ENCODE assay signal across 9 cellular contexts in genomic region chr10:28592953-28593352, GRCh38.
A peak's percentile ranks its signal among the peaks of the same experiment; 100 is the strongest.
DNase-seq lines count a peak whose midpoint lies in the region; ATAC-seq, FAIRE-seq and TF ChIP-seq lines count a peak whose summit lies in the region.
"Had no signal": no experiment of that assay in that cellular context is flagged by ENCODE, and none has a peak within 500 bp of the region (broad histone marks: within the 10 kb centered on the region; RNA-seq: fewer than 3 reads in every experiment).

No MANE protein-coding gene starts in this region.

- POLR2A ChIA-PET in CD4-positive, alpha-beta memory T cell (lab: Charles Lee; ENCODE audit: partially characterized antibody), result no interaction called here
- POLR2A ChIA-PET in K562 (lab: Yijun Ruan, JAX), result interaction anchor here (1.3 kb wide), 1 partner anchor 10 kb away, joined by 3 read pairs; no protein-coding TSS in a partner anchor

- no peak for FAIRE-seq in K562 (lab: Jason Lieb, UNC)

- no TSS peak for BruUV-seq in K562 (replicated peaks; lab: Mats Ljungman, UMichigan)

- TF ChIP-seq EP300 in K562 (IDR thresholded peaks at IDR 0.05; ENCODE audit: low read length), result peak; percentile 65

- no peaks in the 10 kb centered on the region for H3K27me3 Mint-ChIP-seq in CD4-positive, alpha-beta memory T cell

- H3K27ac Mint-ChIP-seq in CD4-positive, alpha-beta memory T cell, result peak overlapping the region in 5 of 7 donors; percentile 16 to 61 (median 57)

- H3K4me3 ChIP-seq in CD4-positive, alpha-beta memory T cell (ENCODE audit: low read length in 2 of 2), result no peak overlapping the region
- H3K4me3 ChIP-seq in K562, result no peak overlapping the region
- no peak overlapping the region for H3K4me3 ChIP-seq in mesendoderm (ENCODE audit: low read length)
- no peak overlapping the region for H3K4me3 ChIP-seq in SJCRH30

- H3K4me1 ChIP-seq in CD4-positive, alpha-beta memory T cell (ENCODE audit: insufficient read depth, low read length), result peaks cover 40% of the 10 kb centered on the region
- H3K4me1 ChIP-seq in K562 (replicated peaks in 1 of 2; ENCODE audit: control insufficient read depth in 2 of 2, insufficient read depth in 2 of 2, low read length in 2 of 2), result no peaks in the 10 kb centered on the region; a peak in 2 of 5 replicates
- H3K4me1 ChIP-seq in mesendoderm (ENCODE audit: control insufficient read depth, low read depth, low read length), result peaks cover 2% of the 10 kb centered on the region
- H3K4me1 ChIP-seq in SJCRH30, result no peaks in the 10 kb centered on the region; the same call in 1 of the 2 replicates

- WGBS in K562 (ENCODE audit: insufficient coverage, low coverage, missing lambda C conversion rate), result 100% methylated on average over 1 of the region's 1 CpG
- no CpG with 5 or more reads among the region's 1 CpG for WGBS in mesendoderm (ENCODE audit: extremely low coverage, insufficient coverage, low lambda C conversion rate)

- no peak overlapping the region for H3K56ac ChIP-seq in mesendoderm (ENCODE audit: low read length)

- no peak overlapping the region for H2BK15ac ChIP-seq in mesendoderm (replicated peaks; ENCODE audit: low read depth)

- no peak for TF ChIP-seq POLR2A in K562 (conservative IDR thresholded peaks at IDR 0.05)

- H3K9me1 ChIP-seq in K562 (ENCODE audit: control insufficient read depth, insufficient read depth, low read length), result peaks cover 3% of the 10 kb centered on the region

- no peak overlapping the region for H2AFZ ChIP-seq in K562 (ENCODE audit: low read depth, low read length)

- H4K8ac ChIP-seq in mesendoderm (ENCODE audit: low read depth, low read length), result no peak overlapping the region

- peaks cover 35 to 71% (median 57%) of the 10 kb centered on the region in 4 donors for H3K4me1 Mint-ChIP-seq in CD4-positive, alpha-beta memory T cell

- no peak for TF ChIP-seq RAD21 in K562 (CRISPR knock-in tag; conservative IDR thresholded peaks at IDR 0.05 in 1 of 2, IDR thresholded peaks at IDR 0.05 in 1 of 2)

- H2AK5ac ChIP-seq in mesendoderm (ENCODE audit: low read length), result no peak overlapping the region

- intact Hi-C loops in CD4-positive, alpha-beta memory T cell (cut with micrococcal nuclease), result loop anchor here (5.0 kb wide), 1 partner anchor 61 kb away; the partner anchor contains the start of gene WAC
- intact Hi-C loops in K562 (cut with micrococcal nuclease), result no loop called here

- no peak for DNase-seq in CD4-positive, alpha-beta memory T cell
- peak; percentile 71 for DNase-seq in LHCN-M2 (ENCODE audit: low read depth)
- peak; percentile 8 to 23 (median 18) for DNase-seq in K562 (ENCODE audit: extremely low read depth in 1 of 4, low spot score in 3 of 4)
- peak; percentile 68 for DNase-seq in mesendoderm
- no peak for DNase-seq in cerebellum (ENCODE audit: low spot score)
- no peak for DNase-seq in NAMALWA (ENCODE audit: low spot score)
- no peak for DNase-seq in SJCRH30

- H3K9me3 ChIP-seq in CD4-positive, alpha-beta memory T cell (ENCODE audit: control insufficient read depth in 1 of 2, low read length in 2 of 2), result no peaks in the 10 kb centered on the region
- H3K9me3 ChIP-seq in K562 (replicated peaks; ENCODE audit: control insufficient read depth, insufficient read depth, low read depth, low read length) (no peaks in the 10 kb centered on the region), SJCRH30 (replicated peaks) (no peaks in the 10 kb centered on the region)

- peaks cover 7% of the 10 kb centered on the region for H3K79me1 ChIP-seq in mesendoderm (ENCODE audit: low read length)

- CTCF ChIA-PET in CD4-positive, alpha-beta memory T cell (lab: Charles Lee; ENCODE audit: partially characterized antibody), result no interaction called here
- CTCF ChIA-PET in K562 (lab: Yijun Ruan, JAX; ENCODE audit: low intra/inter-chr PET ratio), result no interaction called here

- no peak overlapping the region for H3K27ac ChIP-seq in CD4-positive, alpha-beta memory T cell (ENCODE audit: low read depth, low read length)
- H3K27ac ChIP-seq in K562 (ENCODE audit: extremely low read depth, low read depth, low read length) (peak overlapping the region; percentile 8; the same call in 1 of the 3 replicates), mesendoderm (ENCODE audit: low read depth, low read length) (no peak overlapping the region), SJCRH30 (no peak overlapping the region)

- peak overlapping the region in 6 of 8 donors; percentile 10 to 61 (median 53) for H3K4me3 Mint-ChIP-seq in CD4-positive, alpha-beta memory T cell

- TF ChIP-seq CTCF in K562 (IDR thresholded peaks at IDR 0.05 in 2 of 3, conservative IDR thresholded peaks at IDR 0.05 in 1 of 3; ENCODE audit: insufficient read depth in 2 of 3, low read depth in 1 of 3, low read length in 3 of 3), result no peak

- H4K5ac ChIP-seq in mesendoderm (ENCODE audit: low read length), result no peak overlapping the region

- H2BK5ac ChIP-seq in mesendoderm (ENCODE audit: low read length), result no peak overlapping the region

- peaks cover 50 to 70% of the 10 kb centered on the region in 2 donors for H3K36me3 Mint-ChIP-seq in CD4-positive, alpha-beta memory T cell

- peaks cover 98% of the 10 kb centered on the region for H3K79me2 ChIP-seq in K562 (ENCODE audit: control insufficient read depth, insufficient read depth, low read length)
- peaks cover 27% of the 10 kb centered on the region for H3K79me2 ChIP-seq in mesendoderm (ENCODE audit: control insufficient read depth, insufficient read depth, low read length)

- H3K9me3 Mint-ChIP-seq in CD4-positive, alpha-beta memory T cell, result no peaks in the 10 kb centered on the region

- H3K18ac ChIP-seq in mesendoderm (ENCODE audit: low read length), result no peak overlapping the region

- H3K4me2 ChIP-seq in K562 (ENCODE audit: insufficient read depth, low read length) (no peak overlapping the region), mesendoderm (ENCODE audit: low read length) (no peak overlapping the region)

- no peak overlapping the region for H3K4ac ChIP-seq in mesendoderm (ENCODE audit: low read depth, low read length)

- H3K9ac ChIP-seq in K562 (ENCODE audit: insufficient read depth in 1 of 2, low read depth in 2 of 2, low read length in 2 of 2) (no peak overlapping the region), mesendoderm (ENCODE audit: low read length) (no peak overlapping the region)

- H4K20me1 ChIP-seq in K562 (replicated peaks; ENCODE audit: control insufficient read depth, insufficient read depth, low read length), result peaks cover 5% of the 10 kb centered on the region; the same call in 1 of the 2 replicates

- no peak overlapping the region for H3K23ac ChIP-seq in mesendoderm (ENCODE audit: low read length)

- H3K36me3 ChIP-seq in CD4-positive, alpha-beta memory T cell (ENCODE audit: insufficient read depth, low read length), result peaks cover 25% of the 10 kb centered on the region
- H3K36me3 ChIP-seq in K562 (ENCODE audit: control insufficient read depth, insufficient read depth, low read length) (peaks cover 91% of the 10 kb centered on the region), mesendoderm (ENCODE audit: control insufficient read depth, insufficient read depth, low read length) (peaks cover 3% of the 10 kb centered on the region), SJCRH30 (peaks cover 85% of the 10 kb centered on the region)

- ATAC-seq in K562 (peak; percentile 39; the same call in 2 of the 3 replicates), GM19463 (IDR thresholded peaks at IDR 0.05; ENCODE audit: unreplicated experiment) (no peak)
- ATAC-seq: left lobe of liver had no signal

- no peaks in the 10 kb centered on the region for H3K27me3 ChIP-seq in CD4-positive, alpha-beta memory T cell (ENCODE audit: insufficient read depth, low read length)
- H3K27me3 ChIP-seq in K562 (ENCODE audit: control insufficient read depth in 2 of 2, insufficient read depth in 2 of 2, low read length in 2 of 2) (no peaks in the 10 kb centered on the region), mesendoderm (ENCODE audit: insufficient read depth, low read length, poor library complexity) (no peaks in the 10 kb centered on the region), SJCRH30 (no peaks in the 10 kb centered on the region)

- no peak overlapping the region for H2BK120ac ChIP-seq in mesendoderm (ENCODE audit: low read depth, low read length)

- in situ Hi-C loops in K562 (cut with MboI), result no loop called here

TF ChIP-seq in K562, 482 proteins besides CTCF, POLR2A, EP300 and RAD21 (continues in another document):
- peak; percentile 49; the same call in 1 of the 2 replicates for TF ChIP-seq ZNF384 (IDR thresholded peaks at IDR 0.05; ENCODE audit: low read depth, low read length)
- TF ChIP-seq TEAD1 (CRISPR knock-in tag; IDR thresholded peaks at IDR 0.05), result 0 out of 4 replicates have a peak, but pooled peaks of 1 of the 2 experiments have one; percentile 49
- TF ChIP-seq ZNF316 (IDR thresholded peaks at IDR 0.05), result peak; percentile 81
- no peak for TF ChIP-seq TRIM25 (IDR thresholded peaks at IDR 0.05; ENCODE audit: borderline replicate concordance)
- TF ChIP-seq MAFF (IDR thresholded peaks at IDR 0.05; ENCODE audit: low read length), result peak; percentile 84
- TF ChIP-seq BCOR (IDR thresholded peaks at IDR 0.05), result no peak
- no peak for TF ChIP-seq RFX1 (IDR thresholded peaks at IDR 0.05)
- TF ChIP-seq C11orf30 (IDR thresholded peaks at IDR 0.05; ENCODE audit: low read depth), result peak; percentile 84
- peak in 1 of 2 experiments; percentile 39; a peak in 1 of 4 replicates for TF ChIP-seq RCOR1 (IDR thresholded peaks at IDR 0.05; ENCODE audit: borderline replicate concordance in 1 of 2, low read depth in 2 of 2, low read length in 2 of 2)
- peak; percentile 93 for TF ChIP-seq MAFG (tag; conservative IDR thresholded peaks at IDR 0.05)
- no peak for TF ChIP-seq PHF20 (IDR thresholded peaks at IDR 0.05; ENCODE audit: partially characterized antibody)

Comparison
In these comparisons a context has a peak if more than half of its experiments do, and no peak if none do; other contexts are left out.
1. DNase-seq: peak in LHCN-M2 (single experiment), K562 (4 of 4) and mesendoderm (single experiment); none in CD4-positive, alpha-beta memory T cell (0 of 5), cerebellum (single experiment), NAMALWA (single experiment) and SJCRH30 (0 of 2).